6 cellular contexts compared by ENCODE assay signal in the genomic region with DNA sequence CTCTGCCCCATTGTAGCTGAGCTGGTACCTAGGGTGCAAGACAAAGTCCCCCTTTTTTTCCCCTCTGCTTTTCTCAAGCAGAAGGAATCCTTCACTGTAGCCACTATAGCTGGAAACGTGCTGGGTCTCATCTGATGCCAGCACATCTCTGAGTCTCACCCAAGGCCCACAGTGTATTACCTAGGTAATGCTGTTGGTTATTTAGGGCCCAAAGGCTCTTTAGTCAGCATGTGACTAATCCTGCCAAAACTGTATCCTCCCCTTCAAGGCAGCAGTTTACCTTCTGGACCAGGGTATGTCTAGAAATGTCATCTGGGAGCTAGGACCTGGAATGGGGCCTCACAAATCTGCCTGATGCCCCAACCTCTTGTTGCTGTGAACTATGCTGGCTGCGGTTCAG.
"Had no signal": no experiment of that assay in that cellular context is flagged by ENCODE, and none has a peak within 500 bp of the region (broad histone marks: within the 10 kb centered on the region; RNA-seq: fewer than 3 reads in every experiment).

No MANE protein-coding gene starts in this region.

- H3K4me3 ChIP-seq: K562 had no signal

- ATAC-seq: K562 had no signal

- DNase-seq: GOT3, H7, IMR-90, KG1 had no signal

- FAIRE-seq: HTR-8/SVneo, K562 had no signal
